Comparison of ENCODE assay signal across 15 cellular contexts in genomic region chr17:78527345-78527744, GRCh38. TPM values are rescaled to one million over a fixed set of nuclear protein-coding genes. Genes with fewer than 3 reads are reported as not detected.
DNase-seq lines count a peak whose midpoint lies in the region; ATAC-seq and TF ChIP-seq lines count a peak whose summit lies in the region.
"Had no signal": no experiment of that assay in that cellular context is flagged by ENCODE, and none has a peak within 500 bp of the region (broad histone marks: within the 10 kb centered on the region; RNA-seq: fewer than 3 reads in every experiment).

No MANE protein-coding gene starts in this region.

- no peak overlapping the region for H3K4me2 ChIP-seq in osteoblast (ENCODE audit: insufficient read depth, low read length)

- ATAC-seq in RWPE2 (ENCODE audit: low read depth) (no peak), HG02938 (IDR thresholded peaks at IDR 0.05; ENCODE audit: unreplicated experiment) (no peak)
- ATAC-seq: CD8-positive, alpha-beta T cell; GM12878 had no signal

- no peaks in the 10 kb centered on the region for H3K27me3 ChIP-seq in RWPE2 (ENCODE audit: insufficient read depth, poor library complexity, severe bottlenecking)
- no peaks in the 10 kb centered on the region for H3K27me3 ChIP-seq in osteoblast (ENCODE audit: insufficient read depth, low read length)
- H3K27me3 ChIP-seq: BLaER1 treated with 17β-estradiol and CSF1 and Interleukin-3, amounts not matched to agents 10 nM and 100 nM had no signal

- TF ChIP-seq CTCF in RWPE2 (IDR thresholded peaks at IDR 0.05; ENCODE audit: poor library complexity, severe bottlenecking), result no peak
- TF ChIP-seq CTCF in osteoblast (IDR thresholded peaks at IDR 0.05; ENCODE audit: extremely low read depth, low read depth, low read length), result no peak

- no peaks in the 10 kb centered on the region for H3K9me3 ChIP-seq in RWPE2 (ENCODE audit: severe bottlenecking)
- no peaks in the 10 kb centered on the region for H3K9me3 ChIP-seq in osteoblast (ENCODE audit: low read depth, low read length)
- H3K9me3 ChIP-seq: BLaER1 treated with 17β-estradiol and CSF1 and Interleukin-3, amounts not matched to agents 10 nM and 100 nM had no signal

- H3K4me3 ChIP-seq in RWPE2 (ENCODE audit: severe bottlenecking) (no peak overlapping the region), osteoblast (ENCODE audit: insufficient read depth, low read length) (no peak overlapping the region)
- H3K4me3 ChIP-seq: BLaER1 treated with 17β-estradiol and CSF1 and Interleukin-3, amounts not matched to agents 10 nM and 100 nM; GM12878 had no signal

- H2AFZ ChIP-seq in osteoblast (ENCODE audit: low read length), result no peak overlapping the region

- no peaks in the 10 kb centered on the region for H3K79me2 ChIP-seq in osteoblast (ENCODE audit: insufficient read depth, low read length)

- peak; percentile 12 for DNase-seq in activated effector memory CD4-positive, alpha-beta T cell treated with anti-CD3 and anti-CD28 coated beads, Interleukin-2, amount 50 U/mL, for 16 hours
- DNase-seq in activated effector memory CD4-positive, alpha-beta T cell treated with Interleukin-2 at 50 U/mL for 16 hours, result no peak
- DNase-seq in RWPE2 (ENCODE audit: low spot score), result peak; percentile 6
- DNase-seq in osteoblast (ENCODE audit: insufficient read length, low spot score, missing footprints), result peak; percentile 56
- DNase-seq in NCI-H446 treated with DMSO at 0.1 percent for 48 hours (lab: John Stamatoyannopoulos, UW), result no peak
- DNase-seq: CD8-positive, alpha-beta T cell; DMS 273 treated with DMSO at 0.1 percent for 48 hours; DND-41; EL; H9 had no signal

- H3K4me1 ChIP-seq in RWPE2 (ENCODE audit: insufficient read depth, poor library complexity, severe bottlenecking) (peaks cover 5% of the 10 kb centered on the region), osteoblast (ENCODE audit: insufficient read depth, low read length) (no peaks in the 10 kb centered on the region)

- H4K20me1 ChIP-seq in osteoblast (ENCODE audit: insufficient read depth, low read length), result no peaks in the 10 kb centered on the region
- H4K20me1 ChIP-seq: BLaER1 treated with 17β-estradiol and CSF1 and Interleukin-3, amounts not matched to agents 10 nM and 100 nM had no signal

- H3K27ac ChIP-seq in RWPE2 (ENCODE audit: poor library complexity, severe bottlenecking) (no peak overlapping the region), osteoblast (ENCODE audit: low read depth, low read length) (no peak overlapping the region)
- H3K27ac ChIP-seq: BLaER1 treated with 17β-estradiol and CSF1 and Interleukin-3, amounts not matched to agents 10 nM and 100 nM had no signal

- H3K36me3 ChIP-seq in RWPE2 (ENCODE audit: low read depth), result no peaks in the 10 kb centered on the region
- H3K36me3 ChIP-seq in osteoblast (ENCODE audit: insufficient read depth, low read length), result no peaks in the 10 kb centered on the region
- H3K36me3 ChIP-seq: BLaER1 treated with 17β-estradiol and CSF1 and Interleukin-3, amounts not matched to agents 10 nM and 100 nM had no signal

RNA-seq across cellular contexts. Expression of gene DNAH17, which starts 49.9 kb away (rescaled TPM):
- under 0.01 TPM in 2 replicates for total RNA-seq in osteoblast
- total RNA-seq: G401, HT-29 had no signal

Comparison
In these comparisons a context has a peak if more than half of its experiments do, and no peak if none do; other contexts are left out.
1. DNase-seq: peak in activated effector memory CD4-positive, alpha-beta T cell treated with anti-CD3 and anti-CD28 coated beads, Interleukin-2, amount 50 U/mL, for 16 hours (single experiment), RWPE2 (single experiment) and osteoblast (single experiment); none in activated effector memory CD4-positive, alpha-beta T cell treated with Interleukin-2 at 50 U/mL for 16 hours (single experiment) and NCI-H446 treated with DMSO at 0.1 percent for 48 hours (single experiment).